In genomic region chr6:88449770-88450169, GRCh38 we compare ENCODE assay signal across 18 cellular contexts.
A peak's percentile ranks its signal among the peaks of the same experiment; 100 is the strongest.
DNase-seq lines count a peak whose midpoint lies in the region; ATAC-seq and TF ChIP-seq lines count a peak whose summit lies in the region.
"Had no signal": no experiment of that assay in that cellular context is flagged by ENCODE, and none has a peak within 500 bp of the region (broad histone marks: within the 10 kb centered on the region; RNA-seq: fewer than 3 reads in every experiment).

No MANE protein-coding gene starts in this region.

- no peaks in the 10 kb centered on the region for H3K36me3 ChIP-seq in mammary epithelial cell (ENCODE audit: insufficient read depth, low read length)
- H3K36me3 ChIP-seq: Peyer's patch had no signal

- DNase-seq in MCF 10A (ENCODE audit: unreplicated experiment) = peak; percentile 51
- no peak for DNase-seq in mammary epithelial cell
- DNase-seq in SIG-M5 (lab: John Stamatoyannopoulos, UW) = peak; percentile 41
- peak; percentile 80 for DNase-seq in fibroblast of gingiva (ENCODE audit: low read depth)
- no peak for DNase-seq in NCI-H1694 (lab: John Stamatoyannopoulos, UW)
- DNase-seq in middle frontal gyrus (ENCODE audit: extremely low spot score, low spot score) = no peak
- DNase-seq: 8988T; CD4-positive, CD25-positive, alpha-beta regulatory T cell; NCI-H1048; NCI-H1436; NCI-H2029; NCI-H345; NCI-H524 treated with DMSO at 0.1 percent for 48 hours; Peyer's patch had no signal

- H3K27me3 Mint-ChIP-seq in MCF 10A (ENCODE audit: insufficient read depth, unreplicated experiment) = no peaks in the 10 kb centered on the region

- no peaks in the 10 kb centered on the region for H3K4me1 ChIP-seq in mammary epithelial cell (ENCODE audit: insufficient read depth, low read length)
- H3K4me1 ChIP-seq: Peyer's patch had no signal

- H3K27ac ChIP-seq in mammary epithelial cell (ENCODE audit: insufficient read depth, low read depth, low read length) = no peak overlapping the region
- H3K27ac ChIP-seq: Peyer's patch, SK-N-MC had no signal

- dilution Hi-C loops in mammary epithelial cell (cut with HindIII; ENCODE audit: low sequenced_read_pairs) = no loop called here

- H3K4me1 Mint-ChIP-seq in MCF 10A (ENCODE audit: insufficient read depth, unreplicated experiment) = peaks cover 8% of the 10 kb centered on the region
- H3K4me1 Mint-ChIP-seq: CD4-positive, CD25-positive, alpha-beta regulatory T cell had no signal

- H3K9ac ChIP-seq in mammary epithelial cell (ENCODE audit: insufficient read depth, low read length) = no peak overlapping the region

- ATAC-seq in GM18519 (IDR thresholded peaks at IDR 0.05; ENCODE audit: low FRiP score, unreplicated experiment) (no peak), GM19023 (IDR thresholded peaks at IDR 0.05; ENCODE audit: unreplicated experiment) (no peak)
- ATAC-seq: K562 had no signal

- no peaks in the 10 kb centered on the region for H3K9me3 Mint-ChIP-seq in MCF 10A (ENCODE audit: unreplicated experiment)

- TF ChIP-seq CTCF in MCF 10A (IDR thresholded peaks at IDR 0.05; ENCODE audit: unreplicated experiment) (no peak), mammary epithelial cell (conservative IDR thresholded peaks at IDR 0.05 in 1 of 2, IDR thresholded peaks at IDR 0.05 in 1 of 2; ENCODE audit: extremely low read depth in 1 of 2, insufficient read depth in 1 of 2, low read depth in 1 of 2, low read length in 2 of 2) (no peak)

- in situ Hi-C loops in mammary epithelial cell (cut with MboI; ENCODE audit: low sequenced_read_pairs in 2 of 2) = no loop called here

- H3K4me3 Mint-ChIP-seq in MCF 10A (ENCODE audit: unreplicated experiment) = no peak overlapping the region
- H3K4me3 Mint-ChIP-seq: CD4-positive, CD25-positive, alpha-beta regulatory T cell had no signal

- CTCF ChIA-PET in MCF 10A (lab: Yijun Ruan, JAX) = no interaction called here
- CTCF ChIA-PET in mammary epithelial cell (lab: Charles Lee; ENCODE audit: low non-redundant PET) = no interaction called here

- BruUV-seq in MCF 10A (replicated peaks; lab: Mats Ljungman, UMichigan) (no TSS peak), mammary epithelial cell (replicated peaks; lab: Mats Ljungman, UMichigan) (no TSS peak)

- H3K79me2 ChIP-seq in mammary epithelial cell (ENCODE audit: insufficient read depth, low read length) = no peaks in the 10 kb centered on the region

- no peak overlapping the region for H3K4me3 ChIP-seq in mammary epithelial cell (replicated peaks in 1 of 3; ENCODE audit: insufficient read depth in 1 of 3, low read depth in 2 of 3, low read length in 3 of 3)
- H3K4me3 ChIP-seq: K562, Peyer's patch, SK-N-MC had no signal

- no peaks in the 10 kb centered on the region for H4K20me1 ChIP-seq in mammary epithelial cell (ENCODE audit: insufficient read depth, low read length)

- no peak overlapping the region for H2AFZ ChIP-seq in mammary epithelial cell (ENCODE audit: low read depth, low read length)

- no peak overlapping the region for H3K27ac Mint-ChIP-seq in MCF 10A (ENCODE audit: low read depth, unreplicated experiment)
- H3K27ac Mint-ChIP-seq: CD4-positive, CD25-positive, alpha-beta regulatory T cell had no signal

- intact Hi-C loops in MCF 10A (cut with micrococcal nuclease) = no loop called here
- intact Hi-C loops in mammary epithelial cell (cut with micrococcal nuclease) = no loop called here

- POLR2A ChIA-PET in MCF 10A (lab: Yijun Ruan, JAX) = no interaction called here

- H3K36me3 Mint-ChIP-seq in MCF 10A (ENCODE audit: insufficient read depth, unreplicated experiment) = no peaks in the 10 kb centered on the region
- H3K36me3 Mint-ChIP-seq: CD4-positive, CD25-positive, alpha-beta regulatory T cell had no signal

- no peak overlapping the region for H3K4me2 ChIP-seq in mammary epithelial cell (ENCODE audit: insufficient read depth, low read depth, low read length)

- 74% methylated on average over 3 of the region's 3 CpGs for WGBS in mammary epithelial cell (ENCODE audit: low coverage, missing lambda C conversion rate)

- H3K9me3 ChIP-seq in mammary epithelial cell (replicated peaks; ENCODE audit: insufficient read depth, low read length) = no peaks in the 10 kb centered on the region
- H3K9me3 ChIP-seq: Peyer's patch had no signal

- no peaks in the 10 kb centered on the region for H3K27me3 ChIP-seq in mammary epithelial cell (ENCODE audit: insufficient read depth, low read length)
- H3K27me3 ChIP-seq: Peyer's patch had no signal

Comparison
In these comparisons a context has a peak if more than half of its experiments do, and no peak if none do; other contexts are left out.
1. DNase-seq: peak in MCF 10A (single experiment), SIG-M5 (single experiment) and fibroblast of gingiva (single experiment); none in mammary epithelial cell (single experiment), NCI-H1694 (single experiment) and middle frontal gyrus (single experiment).